ENCODE assay signal across 17 cellular contexts in genomic region chrX:42491145-42491907, GRCh38.
"Had no signal": no experiment of that assay in that cellular context is flagged by ENCODE, and none has a peak within 500 bp of the region (broad histone marks: within the 10 kb centered on the region; RNA-seq: fewer than 3 reads in every experiment).

No MANE protein-coding gene starts in this region.

- H3K27ac Mint-ChIP-seq: activated CD4-positive, alpha-beta T cell treated with anti-CD3 and anti-CD28 coated beads, Interleukin-2, amount 10 ng/mL, durations not matched to agents 24 days and 14 days; activated CD8-positive, alpha-beta T cell treated with anti-CD3 and anti-CD28 coated beads for 36 hours; activated T-cell treated with anti-CD3 and anti-CD28 coated beads, Interleukin-2, amount 50 U/mL, for 24 hours; activated T-helper 2 cell treated with anti-CD3 and anti-CD28 coated beads, Interferon-gamma antibody, Interleukin-2, Interleukin-4, amounts not matched to agents 10 μg/mL and 5 μg/mL and 100 μg/mL, durations not matched to agents 14 hours and 24 hours and 36 hours had no signal

- H3K27me3 Mint-ChIP-seq: activated CD4-positive, alpha-beta T cell treated with anti-CD3 and anti-CD28 coated beads, Interleukin-2, amount 10 ng/mL, durations not matched to agents 24 days and 14 days; activated CD8-positive, alpha-beta T cell treated with anti-CD3 and anti-CD28 coated beads for 36 hours; activated T-cell treated with anti-CD3 and anti-CD28 coated beads, Interleukin-2, amount 50 U/mL, for 24 hours; central memory CD8-positive, alpha-beta T cell had no signal

- H3K4me3 Mint-ChIP-seq: activated CD4-positive, alpha-beta T cell treated with anti-CD3 and anti-CD28 coated beads, Interleukin-2, amount 10 ng/mL, durations not matched to agents 24 days and 14 days; activated CD8-positive, alpha-beta T cell treated with anti-CD3 and anti-CD28 coated beads for 36 hours; activated T-cell treated with anti-CD3 and anti-CD28 coated beads, Interleukin-2, amount 50 U/mL, for 24 hours; central memory CD8-positive, alpha-beta T cell; nephron progenitor cell had no signal

- DNase-seq: activated CD4-positive, alpha-beta T cell treated with anti-CD3 and anti-CD28 coated beads, Interleukin-2, amount 10 ng/mL, durations not matched to agents 24 days and 14 days; activated CD8-positive, alpha-beta T cell treated with anti-CD3 and anti-CD28 coated beads for 36 hours; activated naive CD4-positive, alpha-beta T cell treated with Interleukin-2 at 50 U/mL for 16 hours; activated T-cell treated with anti-CD3 and anti-CD28 coated beads, Interleukin-2, amount 50 U/mL, for 24 hours; anterior cingulate cortex; erythroblast; gastrocnemius medialis; head of caudate nucleus; kidney; midbrain; nephron progenitor cell; nucleus accumbens; stimulated activated CD4-positive, alpha-beta T cell treated with anti-CD3 and anti-CD28 coated beads, Interleukin-2, amount 100 ng/mL, for 24 hours; T1000 had no signal

- FAIRE-seq: kidney had no signal

- H3K9me3 Mint-ChIP-seq: activated CD8-positive, alpha-beta T cell treated with anti-CD3 and anti-CD28 coated beads for 36 hours; activated T-cell treated with anti-CD3 and anti-CD28 coated beads, Interleukin-2, amount 50 U/mL, for 24 hours; activated T-helper 2 cell treated with anti-CD3 and anti-CD28 coated beads, Interferon-gamma antibody, Interleukin-2, Interleukin-4, amounts not matched to agents 10 μg/mL and 5 μg/mL and 100 μg/mL, durations not matched to agents 14 hours and 24 hours and 36 hours; central memory CD8-positive, alpha-beta T cell; nephron progenitor cell had no signal

- ATAC-seq: activated CD8-positive, alpha-beta T cell treated with anti-CD3 and anti-CD28 coated beads for 36 hours; gastrocnemius medialis; left lobe of liver had no signal

- H3K4me1 Mint-ChIP-seq: activated CD4-positive, alpha-beta T cell treated with anti-CD3 and anti-CD28 coated beads, Interleukin-2, amount 10 ng/mL, durations not matched to agents 24 days and 14 days had no signal
